26 cellular contexts compared by ENCODE assay signal in the genomic region with DNA sequence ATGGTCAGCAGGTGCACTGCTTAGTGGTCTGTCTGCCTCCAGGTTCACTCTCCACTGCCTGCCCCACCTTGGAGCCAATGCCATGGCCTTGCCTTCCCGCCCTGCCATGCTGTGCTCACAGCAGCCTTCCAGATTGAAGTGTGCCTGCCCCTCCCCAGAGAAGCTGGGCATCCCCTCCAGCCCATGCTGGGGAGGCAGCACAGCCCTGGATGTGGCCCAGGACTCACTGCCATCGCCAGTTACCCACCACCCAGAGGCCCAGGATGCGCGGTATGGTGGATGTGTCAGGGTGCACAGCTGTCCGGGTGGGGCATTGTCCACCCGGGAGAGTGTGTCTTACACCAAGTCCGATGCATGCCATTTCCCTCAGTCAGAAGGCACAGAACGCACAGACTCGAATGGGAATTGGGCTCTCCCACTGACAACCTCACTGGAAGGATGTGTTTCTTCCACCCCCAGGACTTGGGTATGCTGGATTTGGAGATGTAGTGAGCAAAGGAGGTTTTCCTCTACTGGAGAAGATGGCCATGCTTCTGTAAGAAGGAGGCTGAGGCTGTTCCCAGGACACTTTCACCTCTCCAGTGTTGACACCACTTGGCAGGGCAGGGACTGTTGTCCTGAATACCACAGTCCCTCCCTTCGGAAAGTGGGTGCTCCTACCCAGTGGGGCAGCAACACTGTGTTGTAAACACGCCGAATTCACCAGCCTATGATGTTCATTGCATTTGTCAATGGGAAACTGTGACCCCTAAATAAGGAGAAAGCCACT.
"Had no signal": no experiment of that assay in that cellular context is flagged by ENCODE, and none has a peak within 500 bp of the region (broad histone marks: within the 10 kb centered on the region; RNA-seq: fewer than 3 reads in every experiment).

No MANE protein-coding gene starts in this region.

- H3K27me3 ChIP-seq: neural progenitor cell, testis had no signal

- H3K4me1 ChIP-seq: heart left ventricle, left lung, lower lobe of right lung, psoas muscle, testis, tibial nerve had no signal

- ATAC-seq: esophagus mucosa, heart left ventricle, left lung, lower lobe of right lung, psoas muscle, sciatic nerve had no signal

- H3K27ac ChIP-seq: dorsolateral prefrontal cortex, heart left ventricle, left lung, lower lobe of right lung, neural progenitor cell, psoas muscle, skin epidermis, testis, tibial nerve had no signal

- FAIRE-seq: endometrium, frontal cortex, islet of Langerhans, urothelium cell line had no signal

- H3K9me3 ChIP-seq: testis had no signal

- H3K4me2 ChIP-seq: neural progenitor cell had no signal

- H3K27ac Mint-ChIP-seq: memory B cell; natural killer cell treated with Interleukin-12 subunit alpha and Interleukin-12 subunit beta and Interleukin-15 and Interleukin-18, amount 100 ng/mL, for 72 hours; neural progenitor cell; stimulated activated naive CD8-positive, alpha-beta T cell treated with anti-CD3 and anti-CD28 coated beads, Interleukin-15, Interleukin-2, amounts not matched to agents 100 ng/mL and 50 ng/mL, for 24 hours had no signal

- H3K4me3 ChIP-seq: dorsolateral prefrontal cortex, heart left ventricle, left lung, lower lobe of right lung, neural progenitor cell, psoas muscle, skin epidermis, testis, tibial nerve had no signal

- H3K9ac ChIP-seq: neural progenitor cell had no signal

- H3K36me3 Mint-ChIP-seq: neural progenitor cell had no signal

- DNase-seq: central memory CD4-positive, alpha-beta T cell; cortex of kidney; effector CD8-positive, alpha-beta T cell; heart left ventricle; hippocampal formation; left lung; lower lobe of right lung; midbrain; occipital lobe; psoas muscle; retina; stimulated activated CD4-positive, alpha-beta T cell treated with anti-CD3 and anti-CD28 coated beads, Interleukin-12 subunit alpha, Interleukin-12 subunit beta, amount 100 ng/mL, for 4 hours; testis had no signal

- H3K36me3 ChIP-seq: heart left ventricle, left lung, lower lobe of right lung, neural progenitor cell, tibial nerve had no signal

- H2AFZ ChIP-seq: neural progenitor cell had no signal

- H3K4me3 Mint-ChIP-seq: memory B cell; natural killer cell treated with Interleukin-12 subunit alpha and Interleukin-12 subunit beta and Interleukin-15 and Interleukin-18, amount 100 ng/mL, for 72 hours; neural progenitor cell; stimulated activated naive CD8-positive, alpha-beta T cell treated with anti-CD3 and anti-CD28 coated beads, Interleukin-15, Interleukin-2, amounts not matched to agents 100 ng/mL and 50 ng/mL, for 24 hours had no signal
